In genomic region chr14:29706700-29707099, GRCh38 we compare ENCODE assay signal across 30 cellular contexts.
"Had no signal": no experiment of that assay in that cellular context is flagged by ENCODE, and none has a peak within 500 bp of the region (broad histone marks: within the 10 kb centered on the region; RNA-seq: fewer than 3 reads in every experiment).

No MANE protein-coding gene starts in this region.

- H3K4me3 Mint-ChIP-seq: naive thymus-derived CD8-positive, alpha-beta T cell; nephron; neural crest cell; stimulated activated naive B cell treated with anti-CD40 and anti-IgM and Interleukin-4, amounts not matched to agents 10 μg/mL and 1 μg/mL and 100 μg/mL, for 72 hours had no signal

- H3K9me3 Mint-ChIP-seq: neural crest cell had no signal

- H3K4me3 ChIP-seq: left lung, lower lobe of right lung, pancreas, psoas muscle, right atrium auricular region, skin epidermis, stomach, testis, thyroid gland, transverse colon, upper lobe of right lung had no signal

- H3K4me1 ChIP-seq: left lung, lower lobe of right lung, pancreas, psoas muscle, right atrium auricular region, stomach, testis, thyroid gland, transverse colon, upper lobe of right lung had no signal

- H3K36me3 ChIP-seq: left lung, lower lobe of right lung, pancreas, right atrium auricular region, stomach, thyroid gland, transverse colon, upper lobe of right lung had no signal

- FAIRE-seq: keratinocyte, pancreas, urothelium cell line had no signal

- ATAC-seq: left colon; left lung; lower lobe of right lung; naive thymus-derived CD8-positive, alpha-beta T cell; pancreas; psoas muscle; sciatic nerve; stimulated activated naive B cell treated with anti-CD40 and anti-IgM and Interleukin-4, amounts not matched to agents 10 μg/mL and 1 μg/mL and 100 μg/mL, for 72 hours; stimulated activated naive CD8-positive, alpha-beta T cell treated with anti-CD3 and anti-CD28 coated beads, Interleukin-15, Interleukin-2, amounts not matched to agents 100 U/mL and 50 U/mL, for 24 hours; upper lobe of right lung had no signal

- H3K36me3 Mint-ChIP-seq: naive thymus-derived CD8-positive, alpha-beta T cell; stimulated activated naive B cell treated with anti-CD40 and anti-IgM and Interleukin-4, amounts not matched to agents 10 μg/mL and 1 μg/mL and 100 μg/mL, for 72 hours had no signal

- H3K27ac ChIP-seq: left lung, lower lobe of right lung, pancreas, psoas muscle, right atrium auricular region, skin epidermis, stomach, testis, thyroid gland, transverse colon, upper lobe of right lung had no signal

- H3K27me3 ChIP-seq: left lung, pancreas, right atrium auricular region, stomach, testis, thyroid gland, transverse colon, upper lobe of right lung had no signal

- H3K27ac Mint-ChIP-seq: naive thymus-derived CD8-positive, alpha-beta T cell; nephron; stimulated activated naive B cell treated with anti-CD40 and anti-IgM and Interleukin-4, amounts not matched to agents 10 μg/mL and 1 μg/mL and 100 μg/mL, for 72 hours had no signal

- DNase-seq: hippocampal formation; kidney glomerular epithelial cell; left colon; left lung; lower lobe of right lung; mammary epithelial cell; mesenchymal stem cell; naive thymus-derived CD8-positive, alpha-beta T cell; nucleus accumbens; pancreas; posterior cingulate gyrus; psoas muscle; stimulated activated CD4-positive, alpha-beta T cell treated with anti-CD3 and anti-CD28 coated beads, Interleukin-12 subunit alpha, Interleukin-12 subunit beta, amount 100 ng/mL, for 4 hours; stimulated activated CD4-positive, alpha-beta T cell treated with anti-CD3 and anti-CD28 coated beads, Interleukin-15, amount 100 ng/mL, for 24 hours; stimulated activated CD4-positive, alpha-beta T cell treated with anti-CD3 and anti-CD28 coated beads, Interleukin-2, amount 100 ng/mL, for 24 hours; stimulated activated CD4-positive, alpha-beta T cell treated with anti-CD3 and anti-CD28 coated beads, Interleukin-4, amount 100 ng/mL, for 1 hour; stimulated activated naive B cell treated with anti-CD40 and anti-IgM and Interleukin-4, amounts not matched to agents 10 μg/mL and 1 μg/mL and 100 μg/mL, for 72 hours; stimulated activated naive CD8-positive, alpha-beta T cell treated with anti-CD3 and anti-CD28 coated beads, Interleukin-15, Interleukin-2, amounts not matched to agents 100 U/mL and 50 U/mL, for 24 hours; stomach; testis; thyroid gland; transverse colon; upper lobe of right lung had no signal

- H3K9me3 ChIP-seq: left lung, lower lobe of right lung, pancreas, psoas muscle, right atrium auricular region, stomach, testis, thyroid gland, transverse colon, upper lobe of right lung had no signal

- H3K27me3 Mint-ChIP-seq: naive thymus-derived CD8-positive, alpha-beta T cell; stimulated activated naive B cell treated with anti-CD40 and anti-IgM and Interleukin-4, amounts not matched to agents 10 μg/mL and 1 μg/mL and 100 μg/mL, for 72 hours had no signal

- H3K4me1 Mint-ChIP-seq: naive thymus-derived CD8-positive, alpha-beta T cell; nephron; neural crest cell; stimulated activated naive B cell treated with anti-CD40 and anti-IgM and Interleukin-4, amounts not matched to agents 10 μg/mL and 1 μg/mL and 100 μg/mL, for 72 hours had no signal
